10 cellular contexts compared by ENCODE assay signal in the genomic region with DNA sequence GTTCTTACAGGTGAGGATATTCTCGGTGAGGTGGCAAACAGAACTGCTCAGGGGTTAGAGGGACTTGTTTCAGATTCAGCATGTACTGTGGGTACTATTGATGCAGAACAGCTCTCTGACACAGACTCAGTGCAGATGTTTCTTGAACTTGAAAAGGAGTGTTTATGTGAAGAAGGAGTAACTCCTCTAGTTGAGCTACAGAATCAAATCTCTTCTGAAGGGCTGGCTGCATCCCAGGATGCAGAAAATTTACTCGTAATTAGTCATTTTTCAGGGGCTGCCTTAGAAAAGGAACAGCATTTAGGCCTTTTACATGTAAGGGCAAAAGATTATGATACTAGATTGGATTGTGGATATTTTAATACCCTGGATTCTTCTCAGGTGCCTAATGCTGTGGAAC.
DNase-seq lines count a peak whose midpoint lies in the region; ATAC-seq and TF ChIP-seq lines count a peak whose summit lies in the region.
"Had no signal": no experiment of that assay in that cellular context is flagged by ENCODE, and none has a peak within 500 bp of the region (broad histone marks: within the 10 kb centered on the region; RNA-seq: fewer than 3 reads in every experiment).

No MANE protein-coding gene starts in this region.

- TF ChIP-seq POLR2A in gastrocnemius medialis (IDR thresholded peaks at IDR 0.05), result no peak

- no peak for ATAC-seq in DND-41 (ENCODE audit: insufficient read depth, low read depth)
- no peak for ATAC-seq in WTC11
- ATAC-seq in gastrocnemius medialis, result no peak
- ATAC-seq in GM21825 (IDR thresholded peaks at IDR 0.05; ENCODE audit: unreplicated experiment), result no peak

- H3K4me1 ChIP-seq in DND-41 (ENCODE audit: insufficient read depth, low read length) (peaks cover 74% of the 10 kb centered on the region), gastrocnemius medialis (peaks cover 68 to 72% of the 10 kb centered on the region in 2 donors)

- no peak for TF ChIP-seq CTCF in DND-41 (IDR thresholded peaks at IDR 0.05; ENCODE audit: borderline replicate concordance, extremely low read depth, low read length, poor library complexity, severe bottlenecking)
- TF ChIP-seq CTCF in WTC11 (IDR thresholded peaks at IDR 0.05), result no peak
- TF ChIP-seq CTCF in foreskin fibroblast (IDR thresholded peaks at IDR 0.05; ENCODE audit: low read depth, low read length), result no peak
- no peak for TF ChIP-seq CTCF in gastrocnemius medialis (IDR thresholded peaks at IDR 0.05 in 4 of 5, conservative IDR thresholded peaks at IDR 0.05 in 1 of 5)

- peaks cover 49% of the 10 kb centered on the region for H3K36me3 Mint-ChIP-seq in WTC11

- peak overlapping the region; percentile 74 for H3K27ac ChIP-seq in DND-41 (ENCODE audit: low read length)
- H3K27ac ChIP-seq in gastrocnemius medialis, result peak overlapping the region; percentile 3 to 43 (median 30)

- peaks cover 23% of the 10 kb centered on the region for H3K9me3 Mint-ChIP-seq in WTC11
- H3K9me3 Mint-ChIP-seq: activated CD8-positive, alpha-beta T cell treated with anti-CD3 and anti-CD28 coated beads for 36 hours; central memory CD8-positive, alpha-beta T cell had no signal

- H3K9me3 ChIP-seq in DND-41 (ENCODE audit: insufficient read depth, low read length, severe bottlenecking) (no peaks in the 10 kb centered on the region), gastrocnemius medialis (no peaks in the 10 kb centered on the region)

- H3K36me3 ChIP-seq in DND-41 (ENCODE audit: insufficient read depth, low read length) (peaks cover 47% of the 10 kb centered on the region), gastrocnemius medialis (no peaks in the 10 kb centered on the region)

- peak overlapping the region; percentile 60 for H3K4me3 Mint-ChIP-seq in WTC11
- H3K4me3 Mint-ChIP-seq: central memory CD8-positive, alpha-beta T cell had no signal

- H3K27me3 ChIP-seq in DND-41 (ENCODE audit: insufficient read depth, low read length, poor library complexity), result no peaks in the 10 kb centered on the region
- no peaks in the 10 kb centered on the region for H3K27me3 ChIP-seq in gastrocnemius medialis

- in situ Hi-C loops in gastrocnemius medialis (cut with MboI; ENCODE audit: low sequenced_read_pairs in 4 of 4), result no loop called here

- peak overlapping the region; percentile 96 for H3K4me2 ChIP-seq in DND-41 (ENCODE audit: insufficient read depth, low read length)

- H3K27me3 Mint-ChIP-seq in WTC11 (ENCODE audit: low read depth), result no peaks in the 10 kb centered on the region; the same call in 1 of the 2 replicates
- H3K27me3 Mint-ChIP-seq: activated CD8-positive, alpha-beta T cell treated with anti-CD3 and anti-CD28 coated beads for 36 hours; central memory CD8-positive, alpha-beta T cell had no signal

- intact Hi-C loops in gastrocnemius medialis (cut with DNase I; ENCODE audit: low total_unique reads), result loop anchor here (2.0 to 10.0 kb wide), 2 partner anchors 123 to 313 kb away; no protein-coding TSS in a partner anchor

- H3K9ac ChIP-seq in DND-41 (ENCODE audit: low read depth, low read length), result peak overlapping the region; percentile 96

- DNase-seq in DND-41 (no peak), WTC11 (ENCODE audit: low spot score) (no peak), foreskin fibroblast (peak in 1 of 2 donors; percentile 51), gastrocnemius medialis (no peak), NCI-H1694 treated with DMSO at 0.1 percent for 48 hours (lab: John Stamatoyannopoulos, UW) (no peak), foreskin melanocyte (no peak), RPMI8226 (no peak)

- CTCF ChIA-PET in WTC11 (lab: Charles Lee), result interaction anchor here (0.6 to 5.6 kb wide), 28 partner anchors 8 to 338 kb away, joined by 3 to 45 read pairs (median 6); no protein-coding TSS in a partner anchor

- peaks cover 51% of the 10 kb centered on the region for H4K20me1 ChIP-seq in DND-41 (ENCODE audit: insufficient read depth, low read length)

- no peak overlapping the region for H2AFZ ChIP-seq in DND-41 (ENCODE audit: low read depth, low read length)

- POLR2A ChIA-PET in WTC11 (lab: Charles Lee), result interaction anchor here (0.7 to 1.3 kb wide), 2 partner anchors 20 to 521 kb away, joined by 3 read pairs; no protein-coding TSS in a partner anchor

- peak overlapping the region in 1 of 2 experiments; percentile 72; a peak in 2 of 4 replicates for H3K4me3 ChIP-seq in DND-41 (ENCODE audit: low read depth in 1 of 2, low read length in 2 of 2)
- peak overlapping the region; percentile 53 to 66 for H3K4me3 ChIP-seq in foreskin fibroblast (ENCODE audit: low read depth in 1 of 2, low read length in 2 of 2)
- peak overlapping the region in 2 of 4 donors; percentile 10 to 16 for H3K4me3 ChIP-seq in gastrocnemius medialis

- no peak overlapping the region for H3K27ac Mint-ChIP-seq in WTC11

- peaks cover 76% of the 10 kb centered on the region for H3K79me2 ChIP-seq in DND-41 (ENCODE audit: insufficient read depth, low read length)

- H3K4me1 Mint-ChIP-seq in WTC11, result peaks cover 66% of the 10 kb centered on the region

TF ChIP-seq in WTC11, 78 proteins besides CTCF, POLR2A, EP300 and RAD21 (continues in another document):
- TF ChIP-seq, protein P1, sequence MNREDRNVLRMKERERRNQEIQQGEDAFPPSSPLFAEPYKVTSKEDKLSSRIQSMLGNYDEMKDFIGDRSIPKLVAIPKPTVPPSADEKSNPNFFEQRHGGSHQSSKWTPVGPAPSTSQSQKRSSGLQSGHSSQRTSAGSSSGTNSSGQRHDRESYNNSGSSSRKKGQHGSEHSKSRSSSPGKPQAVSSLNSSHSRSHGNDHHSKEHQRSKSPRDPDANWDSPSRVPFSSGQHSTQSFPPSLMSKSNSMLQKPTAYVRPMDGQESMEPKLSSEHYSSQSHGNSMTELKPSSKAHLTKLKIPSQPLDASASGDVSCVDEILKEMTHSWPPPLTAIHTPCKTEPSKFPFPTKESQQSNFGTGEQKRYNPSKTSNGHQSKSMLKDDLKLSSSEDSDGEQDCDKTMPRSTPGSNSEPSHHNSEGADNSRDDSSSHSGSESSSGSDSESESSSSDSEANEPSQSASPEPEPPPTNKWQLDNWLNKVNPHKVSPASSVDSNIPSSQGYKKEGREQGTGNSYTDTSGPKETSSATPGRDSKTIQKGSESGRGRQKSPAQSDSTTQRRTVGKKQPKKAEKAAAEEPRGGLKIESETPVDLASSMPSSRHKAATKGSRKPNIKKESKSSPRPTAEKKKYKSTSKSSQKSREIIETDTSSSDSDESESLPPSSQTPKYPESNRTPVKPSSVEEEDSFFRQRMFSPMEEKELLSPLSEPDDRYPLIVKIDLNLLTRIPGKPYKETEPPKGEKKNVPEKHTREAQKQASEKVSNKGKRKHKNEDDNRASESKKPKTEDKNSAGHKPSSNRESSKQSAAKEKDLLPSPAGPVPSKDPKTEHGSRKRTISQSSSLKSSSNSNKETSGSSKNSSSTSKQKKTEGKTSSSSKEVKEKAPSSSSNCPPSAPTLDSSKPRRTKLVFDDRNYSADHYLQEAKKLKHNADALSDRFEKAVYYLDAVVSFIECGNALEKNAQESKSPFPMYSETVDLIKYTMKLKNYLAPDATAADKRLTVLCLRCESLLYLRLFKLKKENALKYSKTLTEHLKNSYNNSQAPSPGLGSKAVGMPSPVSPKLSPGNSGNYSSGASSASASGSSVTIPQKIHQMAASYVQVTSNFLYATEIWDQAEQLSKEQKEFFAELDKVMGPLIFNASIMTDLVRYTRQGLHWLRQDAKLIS (CRISPR knock-in tag; IDR thresholded peaks at IDR 0.05; ENCODE audit: borderline replicate concordance), result no peak
- TF ChIP-seq ZNF423 (CRISPR knock-in tag; IDR thresholded peaks at IDR 0.05) (no peak), SOX15 (CRISPR knock-in tag; IDR thresholded peaks at IDR 0.05) (no peak), CBFB (CRISPR knock-in tag; IDR thresholded peaks at IDR 0.05; ENCODE audit: low read depth) (no peak), NR2C2 (CRISPR knock-in tag; IDR thresholded peaks at IDR 0.05) (no peak), NR1H2 (CRISPR knock-in tag; IDR thresholded peaks at IDR 0.05) (no peak)
- TF ChIP-seq, protein P2, sequence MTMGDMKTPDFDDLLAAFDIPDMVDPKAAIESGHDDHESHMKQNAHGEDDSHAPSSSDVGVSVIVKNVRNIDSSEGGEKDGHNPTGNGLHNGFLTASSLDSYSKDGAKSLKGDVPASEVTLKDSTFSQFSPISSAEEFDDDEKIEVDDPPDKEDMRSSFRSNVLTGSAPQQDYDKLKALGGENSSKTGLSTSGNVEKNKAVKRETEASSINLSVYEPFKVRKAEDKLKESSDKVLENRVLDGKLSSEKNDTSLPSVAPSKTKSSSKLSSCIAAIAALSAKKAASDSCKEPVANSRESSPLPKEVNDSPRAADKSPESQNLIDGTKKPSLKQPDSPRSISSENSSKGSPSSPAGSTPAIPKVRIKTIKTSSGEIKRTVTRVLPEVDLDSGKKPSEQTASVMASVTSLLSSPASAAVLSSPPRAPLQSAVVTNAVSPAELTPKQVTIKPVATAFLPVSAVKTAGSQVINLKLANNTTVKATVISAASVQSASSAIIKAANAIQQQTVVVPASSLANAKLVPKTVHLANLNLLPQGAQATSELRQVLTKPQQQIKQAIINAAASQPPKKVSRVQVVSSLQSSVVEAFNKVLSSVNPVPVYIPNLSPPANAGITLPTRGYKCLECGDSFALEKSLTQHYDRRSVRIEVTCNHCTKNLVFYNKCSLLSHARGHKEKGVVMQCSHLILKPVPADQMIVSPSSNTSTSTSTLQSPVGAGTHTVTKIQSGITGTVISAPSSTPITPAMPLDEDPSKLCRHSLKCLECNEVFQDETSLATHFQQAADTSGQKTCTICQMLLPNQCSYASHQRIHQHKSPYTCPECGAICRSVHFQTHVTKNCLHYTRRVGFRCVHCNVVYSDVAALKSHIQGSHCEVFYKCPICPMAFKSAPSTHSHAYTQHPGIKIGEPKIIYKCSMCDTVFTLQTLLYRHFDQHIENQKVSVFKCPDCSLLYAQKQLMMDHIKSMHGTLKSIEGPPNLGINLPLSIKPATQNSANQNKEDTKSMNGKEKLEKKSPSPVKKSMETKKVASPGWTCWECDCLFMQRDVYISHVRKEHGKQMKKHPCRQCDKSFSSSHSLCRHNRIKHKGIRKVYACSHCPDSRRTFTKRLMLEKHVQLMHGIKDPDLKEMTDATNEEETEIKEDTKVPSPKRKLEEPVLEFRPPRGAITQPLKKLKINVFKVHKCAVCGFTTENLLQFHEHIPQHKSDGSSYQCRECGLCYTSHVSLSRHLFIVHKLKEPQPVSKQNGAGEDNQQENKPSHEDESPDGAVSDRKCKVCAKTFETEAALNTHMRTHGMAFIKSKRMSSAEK (CRISPR knock-in tag; IDR thresholded peaks at IDR 0.05; ENCODE audit: borderline replicate concordance), result no peak
- TF ChIP-seq, protein P3, sequence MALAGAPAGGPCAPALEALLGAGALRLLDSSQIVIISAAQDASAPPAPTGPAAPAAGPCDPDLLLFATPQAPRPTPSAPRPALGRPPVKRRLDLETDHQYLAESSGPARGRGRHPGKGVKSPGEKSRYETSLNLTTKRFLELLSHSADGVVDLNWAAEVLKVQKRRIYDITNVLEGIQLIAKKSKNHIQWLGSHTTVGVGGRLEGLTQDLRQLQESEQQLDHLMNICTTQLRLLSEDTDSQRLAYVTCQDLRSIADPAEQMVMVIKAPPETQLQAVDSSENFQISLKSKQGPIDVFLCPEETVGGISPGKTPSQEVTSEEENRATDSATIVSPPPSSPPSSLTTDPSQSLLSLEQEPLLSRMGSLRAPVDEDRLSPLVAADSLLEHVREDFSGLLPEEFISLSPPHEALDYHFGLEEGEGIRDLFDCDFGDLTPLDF (CRISPR knock-in tag; IDR thresholded peaks at IDR 0.05), result no peak
